1 cellular context compared by ENCODE assay signal in genomic region chr17:2090804-2091534, GRCh38.
TF ChIP-seq lines count a peak whose summit lies in the region.

No MANE protein-coding gene starts in this region.

TF ChIP-seq in HepG2, 621 proteins besides CTCF, POLR2A, EP300 and RAD21:
- TF ChIP-seq ZNF276 (CRISPR knock-in tag; IDR thresholded peaks at IDR 0.05; ENCODE audit: low read depth): no peak
- TF ChIP-seq ZNF562 (CRISPR knock-in tag; IDR thresholded peaks at IDR 0.05; ENCODE audit: borderline replicate concordance): no peak
- no peak for TF ChIP-seq WIZ (CRISPR knock-in tag; IDR thresholded peaks at IDR 0.05)
- TF ChIP-seq EEA1 (CRISPR knock-in tag; IDR thresholded peaks at IDR 0.05; ENCODE audit: borderline replicate concordance): no peak
- TF ChIP-seq FOXO1 (CRISPR knock-in tag; IDR thresholded peaks at IDR 0.05): no peak
- no peak for TF ChIP-seq ZNF850 (CRISPR knock-in tag; conservative IDR thresholded peaks at IDR 0.05)
- no peak for TF ChIP-seq NR0B2 (CRISPR knock-in tag; IDR thresholded peaks at IDR 0.05)
- TF ChIP-seq ZNF597 (CRISPR knock-in tag; IDR thresholded peaks at IDR 0.05): no peak
- no peak for TF ChIP-seq MLX (CRISPR knock-in tag; IDR thresholded peaks at IDR 0.05)
- no peak for TF ChIP-seq ZNF607 (CRISPR knock-in tag; IDR thresholded peaks at IDR 0.05; ENCODE audit: borderline replicate concordance)
- TF ChIP-seq ZNF616 (CRISPR knock-in tag; IDR thresholded peaks at IDR 0.05; ENCODE audit: low read depth): no peak
